ENCODE assay signal across 17 cellular contexts in genomic region chr20:25020345-25020744, GRCh38. TPM values are rescaled to one million over a fixed set of nuclear protein-coding genes. Genes with fewer than 3 reads are reported as not detected.
DNase-seq lines count a peak whose midpoint lies in the region; ATAC-seq and TF ChIP-seq lines count a peak whose summit lies in the region.
"Had no signal": no experiment of that assay in that cellular context is flagged by ENCODE, and none has a peak within 500 bp of the region (broad histone marks: within the 10 kb centered on the region; RNA-seq: fewer than 3 reads in every experiment).

No MANE protein-coding gene starts in this region.

- H3K4me3 ChIP-seq in tibial artery, result no peak overlapping the region

- H3K4me1 ChIP-seq in tibial artery, result peaks cover 0 to 23% (median 0%) of the 10 kb centered on the region in 4 donors
- H3K4me1 ChIP-seq: BE2C had no signal

- no peaks in the 10 kb centered on the region for H3K9me3 ChIP-seq in tibial artery
- H3K9me3 ChIP-seq: BE2C had no signal

- no peaks in the 10 kb centered on the region for H3K27me3 ChIP-seq in tibial artery
- H3K27me3 ChIP-seq: BE2C had no signal

- intact Hi-C loops in posterior vena cava (cut with DNase I) (no loop called here), tibial artery (cut with DNase I; ENCODE audit: low total_unique reads) (no loop called here)

- TF ChIP-seq CTCF in VCaP (conservative IDR thresholded peaks at IDR 0.05) (no peak), tibial artery (IDR thresholded peaks at IDR 0.05) (no peak)

- H3K36me3 ChIP-seq in tibial artery, result peaks cover 3 to 68% (median 42%) of the 10 kb centered on the region in 3 donors
- H3K36me3 ChIP-seq: BE2C had no signal

- peak overlapping the region; percentile 98 for H3K27ac ChIP-seq in VCaP
- H3K27ac ChIP-seq in cingulate gyrus (ENCODE audit: low read depth, low read length), result peak overlapping the region; percentile 11
- no peak overlapping the region for H3K27ac ChIP-seq in tibial artery

- DNase-seq in posterior vena cava (ENCODE audit: low spot score) (peak; percentile 44), tibial artery (peak; percentile 0 to 33)
- DNase-seq in activated CD8-positive, alpha-beta memory T cell treated with anti-CD3 and anti-CD28 coated beads, Interleukin-2, amount 50 U/mL, for 48 hours, result no peak
- no peak for DNase-seq in central memory CD4-positive, alpha-beta T cell
- DNase-seq: BE2C; CD8-positive, alpha-beta memory T cell; DMS 273 treated with DMSO at 0.1 percent for 48 hours; H9; Karpas-422; MM.1S; NCI-H1105 treated with DMSO at 0.1 percent for 48 hours; NCI-H187; NCI-H774; SHP77 treated with DMSO at 0.1 percent for 48 hours had no signal

- ATAC-seq in HG03135 (IDR thresholded peaks at IDR 0.05; ENCODE audit: unreplicated experiment), result no peak

RNA-seq across cellular contexts. Expression of gene APMAP, which starts 27.8 kb away (rescaled TPM):
- 10 to 100 TPM; 32.7 to 45.6 TPM for total RNA-seq in posterior vena cava

RNA-seq across cellular contexts. Expression of gene ACSS1, which starts 37.6 kb away (rescaled TPM):
- total RNA-seq in posterior vena cava, result 10 to 100 TPM; 11.6 to 12.2 TPM

Comparison
In these comparisons a context has a peak if more than half of its experiments do, and no peak if none do; other contexts are left out.
1. H3K27ac ChIP-seq: peak in VCaP (single experiment) and cingulate gyrus (single experiment); none in tibial artery (0 of 2).
2. DNase-seq: peak in posterior vena cava (single experiment) and tibial artery (2 of 2); none in activated CD8-positive, alpha-beta memory T cell treated with anti-CD3 and anti-CD28 coated beads, Interleukin-2, amount 50 U/mL, for 48 hours (single experiment) and central memory CD4-positive, alpha-beta T cell (single experiment).